ENCODE assay signal across 21 cellular contexts in the genomic region with DNA sequence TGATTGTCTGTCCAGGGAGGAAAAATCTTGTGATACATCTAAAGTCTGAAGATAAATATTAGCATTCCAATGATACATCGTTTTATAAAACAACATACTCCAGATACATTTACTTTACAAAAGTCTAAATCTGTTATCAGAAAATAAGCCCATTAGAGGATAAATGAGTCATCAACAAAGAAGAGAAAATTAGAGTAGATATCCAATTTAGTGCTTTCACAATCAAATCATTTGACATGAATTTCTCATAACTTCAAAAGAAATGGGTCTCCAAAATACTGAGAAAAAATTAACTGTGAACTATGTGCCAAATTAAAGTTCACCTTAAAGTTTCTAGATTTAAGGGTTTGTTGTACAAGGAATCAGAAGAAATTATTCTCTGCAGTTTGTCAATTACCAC.
A peak's percentile ranks its signal among the peaks of the same experiment; 100 is the strongest.
DNase-seq lines count a peak whose midpoint lies in the region; ATAC-seq, FAIRE-seq and TF ChIP-seq lines count a peak whose summit lies in the region.
"Had no signal": no experiment of that assay in that cellular context is flagged by ENCODE, and none has a peak within 500 bp of the region (broad histone marks: within the 10 kb centered on the region; RNA-seq: fewer than 3 reads in every experiment).

No MANE protein-coding gene starts in this region.

- H3K56ac ChIP-seq in IMR-90 (ENCODE audit: extremely low read depth, insufficient read depth, low read length) = no peak overlapping the region

- intact Hi-C loops in IMR-90 (cut with micrococcal nuclease) = no loop called here

- 12% methylated on average over 1 of the region's 1 CpG for WGBS in A549 (ENCODE audit: missing lambda C conversion rate)
- WGBS in IMR-90 (ENCODE audit: extremely low coverage in 2 of 2, insufficient read length in 1 of 2), 2 experiments = no CpG with 5 or more reads among the region's 1 CpG

- H3K4ac ChIP-seq in IMR-90 (ENCODE audit: low read depth, low read length) = no peak overlapping the region

- H3K9ac ChIP-seq in IMR-90 (ENCODE audit: low read depth, low read length) = no peak overlapping the region
- H3K9ac ChIP-seq: BLaER1 treated with 17β-estradiol and CSF1 and Interleukin-3, amounts not matched to agents 10 nM and 100 nM had no signal

- H2BK120ac ChIP-seq in IMR-90 (ENCODE audit: low read depth, low read length) = no peak overlapping the region

- TF ChIP-seq RAD21 in A549 (conservative IDR thresholded peaks at IDR 0.05 in 1 of 2, IDR thresholded peaks at IDR 0.05 in 1 of 2) (no peak), IMR-90 (IDR thresholded peaks at IDR 0.05; ENCODE audit: low read length) (no peak)

- no peaks in the 10 kb centered on the region for H3K9me1 ChIP-seq in IMR-90 (ENCODE audit: insufficient read depth, low read length)

- H3K79me1 ChIP-seq in IMR-90 (ENCODE audit: low read depth in 1 of 2, low read length in 2 of 2) = no peaks in the 10 kb centered on the region

- TF ChIP-seq EP300 in A549 (IDR thresholded peaks at IDR 0.05) = no peak

- H2BK5ac ChIP-seq in IMR-90 (ENCODE audit: low read depth, low read length, poor library complexity, severe bottlenecking) = no peak overlapping the region

- H3K27ac ChIP-seq in A549 (no peak overlapping the region), IMR-90 (ENCODE audit: insufficient read depth, low read length) (no peak overlapping the region)
- H3K27ac ChIP-seq: BLaER1 treated with 17β-estradiol and CSF1 and Interleukin-3, amounts not matched to agents 10 nM and 100 nM; C4-2B had no signal

- dilution Hi-C loops in IMR-90 (cut with HindIII; ENCODE audit: low sequenced_read_pairs, unreplicated experiment) = no loop called here

- H2AK9ac ChIP-seq in IMR-90 (replicated peaks; ENCODE audit: low read depth, low read length, poor library complexity) = no peak overlapping the region

- no peak overlapping the region for H4K8ac ChIP-seq in IMR-90 (ENCODE audit: low read depth in 2 of 2, low read length in 2 of 2)

- BruUV-seq in IMR-90 (replicated peaks; lab: Mats Ljungman, UMichigan) = no TSS peak

- H4K20me1 ChIP-seq in IMR-90 (ENCODE audit: insufficient read depth, low read length) = no peaks in the 10 kb centered on the region
- H4K20me1 ChIP-seq: BLaER1 treated with 17β-estradiol and CSF1 and Interleukin-3, amounts not matched to agents 10 nM and 100 nM had no signal

- no peak overlapping the region for H2BK20ac ChIP-seq in IMR-90 (ENCODE audit: low read depth, low read length)

- DNase-seq in A549 (ENCODE audit: low read depth in 1 of 2, low spot score in 1 of 2) = no peak
- peak; percentile 16 for DNase-seq in IMR-90
- DNase-seq in fibroblast of villous mesenchyme (ENCODE audit: low read depth) = peak; percentile 57
- no peak for DNase-seq in SKM-1 treated with dmso at 0.1 percent for 144 hours (lab: John Stamatoyannopoulos, UW; ENCODE audit: unreplicated experiment)
- DNase-seq in cerebellar nuclear complex (lab: John Stamatoyannopoulos, UW) = no peak
- DNase-seq in mucosa of gallbladder (ENCODE audit: low spot score) = no peak
- DNase-seq: 8988T; AML-193; Caco-2; Calu3; CD4-positive, alpha-beta T cell; CD8-positive, alpha-beta T cell; DMS79 treated with DMSO at 0.1 percent for 48 hours; GF-D8 had no signal

- peaks cover 3% of the 10 kb centered on the region for H3K27me3 ChIP-seq in IMR-90 (ENCODE audit: control insufficient read depth, insufficient read depth, low read length)
- H3K27me3 ChIP-seq: BLaER1 treated with 17β-estradiol and CSF1 and Interleukin-3, amounts not matched to agents 10 nM and 100 nM had no signal

- H3K4me2 ChIP-seq in A549 = no peak overlapping the region
- no peak overlapping the region for H3K4me2 ChIP-seq in IMR-90 (ENCODE audit: low read depth, low read length)
- H3K4me2 ChIP-seq: BLaER1 treated with 17β-estradiol and CSF1 and Interleukin-3, amounts not matched to agents 10 nM and 100 nM had no signal

- no peak for TF ChIP-seq CTCF in A549 (IDR thresholded peaks at IDR 0.05)
- TF ChIP-seq CTCF in IMR-90 (conservative IDR thresholded peaks at IDR 0.05; ENCODE audit: low read depth, low read length) = no peak
- no peak for TF ChIP-seq CTCF in fibroblast of villous mesenchyme (IDR thresholded peaks at IDR 0.05; ENCODE audit: insufficient read depth, low read depth, low read length)

- H3K9me3 ChIP-seq in A549 (no peaks in the 10 kb centered on the region), IMR-90 (ENCODE audit: control insufficient read depth, insufficient read depth, low read length) (no peaks in the 10 kb centered on the region)
- H3K9me3 ChIP-seq: BLaER1 treated with 17β-estradiol and CSF1 and Interleukin-3, amounts not matched to agents 10 nM and 100 nM; Caco-2 had no signal

- no peak overlapping the region for H4K5ac ChIP-seq in IMR-90 (ENCODE audit: low read depth, low read length)

- in situ Hi-C loops in IMR-90 (cut with MboI; ENCODE audit: low sequenced_read_pairs) = no loop called here

- H3K14ac ChIP-seq in IMR-90 (replicated peaks; ENCODE audit: low read depth, low read length) = no peak overlapping the region

- POLR2A ChIA-PET in A549 (lab: Yijun Ruan, JAX) (no interaction called here), IMR-90 (lab: Charles Lee; ENCODE audit: unreplicated experiment) (no interaction called here)

- no peak overlapping the region for H2AK5ac ChIP-seq in IMR-90 (ENCODE audit: low read depth, low read length)

- no peaks in the 10 kb centered on the region for H3K36me3 ChIP-seq in IMR-90 (ENCODE audit: control insufficient read depth, insufficient read depth, low read length)
- H3K36me3 ChIP-seq: BLaER1 treated with 17β-estradiol and CSF1 and Interleukin-3, amounts not matched to agents 10 nM and 100 nM had no signal

- H3K4me3 ChIP-seq in A549 = no peak overlapping the region
- H3K4me3 ChIP-seq in IMR-90 (ENCODE audit: insufficient read depth, low read depth, low read length) = no peak overlapping the region
- no peak overlapping the region for H3K4me3 ChIP-seq in fibroblast of villous mesenchyme (ENCODE audit: low read depth, low read length)
- H3K4me3 ChIP-seq: BLaER1 treated with 17β-estradiol and CSF1 and Interleukin-3, amounts not matched to agents 10 nM and 100 nM had no signal

- CTCF ChIA-PET in A549 (lab: Yijun Ruan, JAX) = no interaction called here
- CTCF ChIA-PET in IMR-90 (lab: Yijun Ruan, JAX) = no interaction called here

- no peak for FAIRE-seq in A549 (lab: Jason Lieb, UNC)
- FAIRE-seq: A204.1, D721Med, G401.6, GM12892, GM18507 had no signal

- H2BK15ac ChIP-seq in IMR-90 (ENCODE audit: low read depth, low read length) = no peak overlapping the region

- H3K4me1 ChIP-seq in A549 (no peaks in the 10 kb centered on the region), IMR-90 (ENCODE audit: control insufficient read depth, insufficient read depth, low read length) (no peaks in the 10 kb centered on the region)
- H3K4me1 ChIP-seq: Caco-2 had no signal

- H2AFZ ChIP-seq in IMR-90 (replicated peaks; ENCODE audit: low read length, poor library complexity) = no peak overlapping the region

- TF ChIP-seq POLR2A in A549 (IDR thresholded peaks at IDR 0.05; ENCODE audit: low read length) = no peak
- TF ChIP-seq POLR2A in IMR-90 (IDR thresholded peaks at IDR 0.05; ENCODE audit: low read depth, low read length) = no peak

- H3K18ac ChIP-seq in IMR-90 (ENCODE audit: low read depth, low read length) = no peak overlapping the region

- H3K23ac ChIP-seq in IMR-90 (ENCODE audit: low read depth, low read length) = no peak overlapping the region

- H4K91ac ChIP-seq in IMR-90 (ENCODE audit: insufficient read depth, low read depth, low read length) = no peak overlapping the region

- ATAC-seq in A549 = no peak
- peak; percentile 46; the same call in 1 of the 2 replicates for ATAC-seq in IMR-90 (ENCODE audit: low read depth)
- ATAC-seq: CD8-positive, alpha-beta T cell had no signal

TF ChIP-seq in A549, 52 proteins besides CTCF, POLR2A, EP300 and RAD21:
- no peak for TF ChIP-seq FOSL2 (IDR thresholded peaks at IDR 0.05)
- peak; percentile 29; the same call in 1 of the 2 replicates for TF ChIP-seq FOSL2 (CRISPR knock-in tag; IDR thresholded peaks at IDR 0.05)
- TF ChIP-seq FOSB (CRISPR knock-in tag; IDR thresholded peaks at IDR 0.05) = no peak

TF ChIP-seq in IMR-90, 13 proteins besides CTCF, POLR2A, EP300 and RAD21:
- 0 out of 2 replicates have a peak, but pooled peaks have one; percentile 19 for TF ChIP-seq FOS (IDR thresholded peaks at IDR 0.05; ENCODE audit: low read depth, low read length)
- TF ChIP-seq, protein P1, sequence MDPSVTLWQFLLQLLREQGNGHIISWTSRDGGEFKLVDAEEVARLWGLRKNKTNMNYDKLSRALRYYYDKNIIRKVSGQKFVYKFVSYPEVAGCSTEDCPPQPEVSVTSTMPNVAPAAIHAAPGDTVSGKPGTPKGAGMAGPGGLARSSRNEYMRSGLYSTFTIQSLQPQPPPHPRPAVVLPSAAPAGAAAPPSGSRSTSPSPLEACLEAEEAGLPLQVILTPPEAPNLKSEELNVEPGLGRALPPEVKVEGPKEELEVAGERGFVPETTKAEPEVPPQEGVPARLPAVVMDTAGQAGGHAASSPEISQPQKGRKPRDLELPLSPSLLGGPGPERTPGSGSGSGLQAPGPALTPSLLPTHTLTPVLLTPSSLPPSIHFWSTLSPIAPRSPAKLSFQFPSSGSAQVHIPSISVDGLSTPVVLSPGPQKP (IDR thresholded peaks at IDR 0.05; ENCODE audit: borderline replicate concordance, low read depth, low read length) = no peak

Comparison
In these comparisons a context has a peak if more than half of its experiments do, and no peak if none do; other contexts are left out.
1. DNase-seq: peak in IMR-90 (single experiment) and fibroblast of villous mesenchyme (single experiment); none in A549 (0 of 2), SKM-1 treated with dmso at 0.1 percent for 144 hours (single experiment), cerebellar nuclear complex (0 of 2) and mucosa of gallbladder (single experiment).